Comparison of ENCODE assay signal across 8 cellular contexts in the genomic region with DNA sequence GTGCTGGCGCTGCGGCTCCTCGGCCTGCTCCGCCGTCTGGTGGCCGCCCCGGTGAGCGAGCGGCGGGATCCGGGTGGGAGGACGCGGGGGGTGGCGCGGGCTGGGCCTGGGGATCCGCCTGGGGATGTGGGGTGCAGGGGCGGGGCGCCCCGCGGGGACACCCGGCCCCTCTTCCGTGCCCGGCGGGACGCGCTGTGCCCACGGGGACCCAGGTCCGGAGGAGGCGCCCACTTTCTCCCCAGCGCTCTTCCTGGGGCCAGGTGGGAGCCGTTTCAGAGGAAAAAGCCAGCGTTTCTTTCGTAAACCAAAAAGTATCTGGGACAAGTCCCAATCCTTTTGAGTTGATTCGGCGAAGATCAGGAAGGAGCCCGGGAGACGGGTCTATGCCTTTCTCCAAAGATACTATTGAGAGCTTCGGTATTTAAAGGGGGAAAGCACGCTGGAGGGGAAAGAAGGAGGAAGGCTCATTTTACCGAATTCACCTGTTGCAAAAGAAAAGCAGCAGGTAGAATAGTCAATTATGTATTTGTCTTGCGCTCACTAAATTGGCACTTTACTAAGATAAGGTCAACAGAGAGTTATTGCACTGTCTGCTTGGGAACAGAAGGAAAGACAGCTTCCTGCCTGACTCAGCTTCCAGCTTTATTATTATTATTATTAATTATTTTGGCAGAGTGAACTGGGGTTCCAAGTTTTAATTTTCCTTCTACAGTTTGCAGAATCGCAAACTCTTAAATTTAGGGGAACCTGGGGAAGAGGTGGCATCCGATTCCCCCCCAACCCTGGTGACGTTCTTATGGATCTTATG.
DNase-seq lines count a peak whose midpoint lies in the region; ATAC-seq and TF ChIP-seq lines count a peak whose summit lies in the region.

No MANE protein-coding gene starts in this region.

- H3K4me3 ChIP-seq in SJCRH30: peak overlapping the region; percentile 98
- peak overlapping the region; percentile 90 for H3K4me3 ChIP-seq in skeletal muscle cell (ENCODE audit: low read depth, low read length)

- H3K4me1 ChIP-seq in SJCRH30 (peaks cover 4% of the 10 kb centered on the region; the same call in 1 of the 2 replicates), foreskin keratinocyte (peaks cover 15% of the 10 kb centered on the region)

- TF ChIP-seq CTCF in C4-2B (conservative IDR thresholded peaks at IDR 0.05) (peak; percentile 10; the same call in 1 of the 2 replicates), foreskin keratinocyte (conservative IDR thresholded peaks at IDR 0.05) (peak; percentile 27)

- DNase-seq in SJCRH30 (peak in 1 of 2 experiments; percentile 45), foreskin keratinocyte (peak in 1 of 2 donors; percentile 59), skeletal muscle cell (ENCODE audit: low read depth) (no peak), NCI-H128 (lab: John Stamatoyannopoulos, UW; ENCODE audit: unreplicated experiment) (no peak), medulla oblongata (ENCODE audit: extremely low spot score) (no peak)

- ATAC-seq in GM21723 (IDR thresholded peaks at IDR 0.05; ENCODE audit: unreplicated experiment): peak; percentile 3
- ATAC-seq in foreskin keratinocyte: peak; percentile 9
- ATAC-seq in GM18861 (IDR thresholded peaks at IDR 0.05; ENCODE audit: unreplicated experiment): no peak

- H3K27ac ChIP-seq in C4-2B: peak overlapping the region; percentile 75
- no peak overlapping the region for H3K27ac ChIP-seq in SJCRH30
- H3K27ac ChIP-seq in foreskin keratinocyte: peak overlapping the region; percentile 75

- no peaks in the 10 kb centered on the region for H3K27me3 ChIP-seq in SJCRH30
- no peaks in the 10 kb centered on the region for H3K27me3 ChIP-seq in foreskin keratinocyte

- peaks cover 4% of the 10 kb centered on the region for H3K36me3 ChIP-seq in SJCRH30

- H3K9me3 ChIP-seq in SJCRH30 (replicated peaks): no peaks in the 10 kb centered on the region; the same call in 1 of the 2 replicates
